Comparison of ENCODE assay signal across 22 cellular contexts in genomic region chr12:124603143-124603542, GRCh38. TPM values are rescaled to one million over a fixed set of nuclear protein-coding genes. Genes with fewer than 3 reads are reported as not detected.
DNase-seq lines count a peak whose midpoint lies in the region; ATAC-seq and TF ChIP-seq lines count a peak whose summit lies in the region.
"Had no signal": no experiment of that assay in that cellular context is flagged by ENCODE, and none has a peak within 500 bp of the region (broad histone marks: within the 10 kb centered on the region; RNA-seq: fewer than 3 reads in every experiment).

No MANE protein-coding gene starts in this region.

- no peak overlapping the region for H3K4me3 Mint-ChIP-seq in dendritic cell treated with granulocyte-macrophage colony-stimulating factor and Interleukin-4, amounts not matched to agents 40 ng/mL and 50 ng/mL, for 4 days
- H3K4me3 Mint-ChIP-seq in naive thymus-derived CD4-positive, alpha-beta T cell, result no peak overlapping the region
- H3K4me3 Mint-ChIP-seq: activated naive CD4-positive, alpha-beta T cell treated with anti-CD3 and anti-CD28 coated beads, Interleukin-2, amount 10 ng/mL, durations not matched to agents 7 days and 5 days had no signal

- no peaks in the 10 kb centered on the region for H3K36me3 Mint-ChIP-seq in dendritic cell treated with granulocyte-macrophage colony-stimulating factor and Interleukin-4, amounts not matched to agents 40 ng/mL and 50 ng/mL, for 4 days (ENCODE audit: low read depth)
- no peaks in the 10 kb centered on the region for H3K36me3 Mint-ChIP-seq in naive thymus-derived CD4-positive, alpha-beta T cell
- H3K36me3 Mint-ChIP-seq: activated naive CD4-positive, alpha-beta T cell treated with anti-CD3 and anti-CD28 coated beads, Interleukin-2, amount 10 ng/mL, durations not matched to agents 7 days and 5 days had no signal

- H3K27me3 Mint-ChIP-seq in dendritic cell treated with granulocyte-macrophage colony-stimulating factor and Interleukin-4, amounts not matched to agents 40 ng/mL and 50 ng/mL, for 4 days, result peaks cover 35% of the 10 kb centered on the region
- peaks cover 0 to 16% (median 0%) of the 10 kb centered on the region in 5 donors for H3K27me3 Mint-ChIP-seq in naive thymus-derived CD4-positive, alpha-beta T cell

- H3K9me3 ChIP-seq in naive thymus-derived CD4-positive, alpha-beta T cell (ENCODE audit: control insufficient read depth in 2 of 3, low read length in 3 of 3), result no peaks in the 10 kb centered on the region
- no peaks in the 10 kb centered on the region for H3K9me3 ChIP-seq in prostate gland
- H3K9me3 ChIP-seq: A549, ascending aorta, gastroesophageal sphincter had no signal

- no peaks in the 10 kb centered on the region for H3K9me3 Mint-ChIP-seq in dendritic cell treated with granulocyte-macrophage colony-stimulating factor and Interleukin-4, amounts not matched to agents 40 ng/mL and 50 ng/mL, for 4 days
- peaks cover 0 to 5% (median 0%) of the 10 kb centered on the region in 11 donors for H3K9me3 Mint-ChIP-seq in naive thymus-derived CD4-positive, alpha-beta T cell
- H3K9me3 Mint-ChIP-seq: activated naive CD4-positive, alpha-beta T cell treated with anti-CD3 and anti-CD28 coated beads, Interleukin-2, amount 10 ng/mL, durations not matched to agents 7 days and 5 days had no signal

- peaks cover 2 to 7% of the 10 kb centered on the region in 2 donors for H3K4me1 ChIP-seq in naive thymus-derived CD4-positive, alpha-beta T cell (ENCODE audit: control insufficient read depth in 2 of 2, insufficient read depth in 2 of 2, low read length in 2 of 2)
- peaks cover 5% of the 10 kb centered on the region for H3K4me1 ChIP-seq in prostate gland (replicated peaks)
- H3K4me1 ChIP-seq: ascending aorta had no signal

- peak; percentile 29 for ATAC-seq in naive thymus-derived CD4-positive, alpha-beta T cell
- ATAC-seq: activated CD4-positive, CD25-positive, alpha-beta regulatory T cell treated with anti-CD3 and anti-CD28 coated beads, Interleukin-2, amount 50 U/mL, for 24 hours; gastroesophageal sphincter; K562 had no signal

- H3K4me3 ChIP-seq in AG10803 (ENCODE audit: low read length) (no peak overlapping the region), prostate gland (no peak overlapping the region)
- H3K4me3 ChIP-seq in naive thymus-derived CD4-positive, alpha-beta T cell (ENCODE audit: low read length), result no peak overlapping the region
- H3K4me3 ChIP-seq: A549, ascending aorta, esophagus muscularis mucosa, gastroesophageal sphincter, GM23248, K562 had no signal

- H3K27ac Mint-ChIP-seq in dendritic cell treated with granulocyte-macrophage colony-stimulating factor and Interleukin-4, amounts not matched to agents 40 ng/mL and 50 ng/mL, for 4 days, result peak overlapping the region; percentile 0
- H3K27ac Mint-ChIP-seq in naive thymus-derived CD4-positive, alpha-beta T cell, result peak overlapping the region in 2 of 9 donors; percentile 14 to 24
- H3K27ac Mint-ChIP-seq: activated naive CD4-positive, alpha-beta T cell treated with anti-CD3 and anti-CD28 coated beads, Interleukin-2, amount 10 ng/mL, durations not matched to agents 7 days and 5 days had no signal

- H3K27me3 ChIP-seq in naive thymus-derived CD4-positive, alpha-beta T cell (ENCODE audit: control insufficient read depth in 2 of 2, insufficient read depth in 2 of 2, low read length in 2 of 2), result no peaks in the 10 kb centered on the region
- H3K27me3 ChIP-seq in prostate gland (replicated peaks; ENCODE audit: insufficient read depth), result no peaks in the 10 kb centered on the region
- H3K27me3 ChIP-seq: ascending aorta, esophagus muscularis mucosa, gastroesophageal sphincter had no signal

- TF ChIP-seq CTCF in AG10803 (conservative IDR thresholded peaks at IDR 0.05; ENCODE audit: low read length), result no peak
- no peak for TF ChIP-seq CTCF in prostate gland (IDR thresholded peaks at IDR 0.05)

- intact Hi-C loops in dendritic cell treated with granulocyte-macrophage colony-stimulating factor and Interleukin-4, amounts not matched to agents 40 ng/mL and 50 ng/mL, for 4 days (cut with micrococcal nuclease), result no loop called here
- intact Hi-C loops in naive thymus-derived CD4-positive, alpha-beta T cell (cut with micrococcal nuclease), result no loop called here
- intact Hi-C loops in prostate gland (cut with DNase I), result no loop called here

- DNase-seq in AG10803 (ENCODE audit: low read depth) (peak; percentile 22), NCI-H1694 (lab: John Stamatoyannopoulos, UW) (peak; percentile 48), NCI-H345 (lab: John Stamatoyannopoulos, UW) (no peak), NCI-H510A treated with DMSO at 0.1 percent for 48 hours (lab: John Stamatoyannopoulos, UW) (no peak), prostate gland (ENCODE audit: low spot score) (no peak), 8988T (no peak)
- no peak for DNase-seq in naive thymus-derived CD4-positive, alpha-beta T cell
- DNase-seq: activated naive CD4-positive, alpha-beta T cell treated with anti-CD3 and anti-CD28 coated beads, Interleukin-2, amount 10 ng/mL, durations not matched to agents 7 days and 5 days; activated T-cell treated with anti-CD3 and anti-CD28 coated beads, Interleukin-2, amount 50 U/mL, for 48 hours; DMS153; effector CD8-positive, alpha-beta T cell; GM23248; NCI-H187 treated with DMSO at 0.1 percent for 48 hours; stimulated activated CD4-positive, alpha-beta T cell treated with anti-CD3 and anti-CD28 coated beads, Interleukin-12 subunit alpha, Interleukin-12 subunit beta, amount 100 ng/mL, for 4 hours; T1000 had no signal

- CTCF ChIA-PET in naive thymus-derived CD4-positive, alpha-beta T cell (lab: Charles Lee), result no interaction called here

- H3K4me1 Mint-ChIP-seq in dendritic cell treated with granulocyte-macrophage colony-stimulating factor and Interleukin-4, amounts not matched to agents 40 ng/mL and 50 ng/mL, for 4 days (ENCODE audit: low read depth), result peaks cover 57% of the 10 kb centered on the region
- H3K4me1 Mint-ChIP-seq in naive thymus-derived CD4-positive, alpha-beta T cell, result peaks cover under 1 to 23% (median 20%) of the 10 kb centered on the region in 7 donors

- no peak overlapping the region for H3K27ac ChIP-seq in naive thymus-derived CD4-positive, alpha-beta T cell (ENCODE audit: low read depth, low read length)
- H3K27ac ChIP-seq in prostate gland, result no peak overlapping the region
- H3K27ac ChIP-seq: ascending aorta, esophagus muscularis mucosa, gastroesophageal sphincter, GM23248 had no signal

- WGBS in prostate gland, result 76% methylated on average over 9 of the region's 9 CpGs

- H3K36me3 ChIP-seq in naive thymus-derived CD4-positive, alpha-beta T cell (ENCODE audit: control insufficient read depth in 2 of 3, insufficient read depth in 3 of 3, low read length in 3 of 3), result no peaks in the 10 kb centered on the region
- H3K36me3 ChIP-seq in prostate gland, result no peaks in the 10 kb centered on the region
- H3K36me3 ChIP-seq: ascending aorta, esophagus muscularis mucosa, gastroesophageal sphincter had no signal

- POLR2A ChIA-PET in naive thymus-derived CD4-positive, alpha-beta T cell (lab: Charles Lee), result no interaction called here

- no peak for TF ChIP-seq POLR2A in prostate gland (IDR thresholded peaks at IDR 0.05)

RNA-seq across cellular contexts. Expression of gene NCOR2, which starts 35.7 kb away (rescaled TPM):
- 100 to 1,000 TPM; 101 to 194 (median 112) TPM for total RNA-seq in naive thymus-derived CD4-positive, alpha-beta T cell
- 10 to 100 TPM in 1 of 2 donors, 1 to 10 TPM in 1; 5.3 to 17.3 TPM for polyA plus RNA-seq in naive thymus-derived CD4-positive, alpha-beta T cell
- total RNA-seq in prostate gland, result 100 to 1,000 TPM; 184 to 306 TPM

Comparison
In these comparisons a context has a peak if more than half of its experiments do, and no peak if none do; other contexts are left out.
1. DNase-seq: peak in AG10803 (single experiment) and NCI-H1694 (single experiment); none in naive thymus-derived CD4-positive, alpha-beta T cell (0 of 9), NCI-H345 (single experiment), NCI-H510A treated with DMSO at 0.1 percent for 48 hours (single experiment), prostate gland (single experiment) and 8988T (single experiment).